ENCODE assay signal across 1 cellular context in the genomic region with DNA sequence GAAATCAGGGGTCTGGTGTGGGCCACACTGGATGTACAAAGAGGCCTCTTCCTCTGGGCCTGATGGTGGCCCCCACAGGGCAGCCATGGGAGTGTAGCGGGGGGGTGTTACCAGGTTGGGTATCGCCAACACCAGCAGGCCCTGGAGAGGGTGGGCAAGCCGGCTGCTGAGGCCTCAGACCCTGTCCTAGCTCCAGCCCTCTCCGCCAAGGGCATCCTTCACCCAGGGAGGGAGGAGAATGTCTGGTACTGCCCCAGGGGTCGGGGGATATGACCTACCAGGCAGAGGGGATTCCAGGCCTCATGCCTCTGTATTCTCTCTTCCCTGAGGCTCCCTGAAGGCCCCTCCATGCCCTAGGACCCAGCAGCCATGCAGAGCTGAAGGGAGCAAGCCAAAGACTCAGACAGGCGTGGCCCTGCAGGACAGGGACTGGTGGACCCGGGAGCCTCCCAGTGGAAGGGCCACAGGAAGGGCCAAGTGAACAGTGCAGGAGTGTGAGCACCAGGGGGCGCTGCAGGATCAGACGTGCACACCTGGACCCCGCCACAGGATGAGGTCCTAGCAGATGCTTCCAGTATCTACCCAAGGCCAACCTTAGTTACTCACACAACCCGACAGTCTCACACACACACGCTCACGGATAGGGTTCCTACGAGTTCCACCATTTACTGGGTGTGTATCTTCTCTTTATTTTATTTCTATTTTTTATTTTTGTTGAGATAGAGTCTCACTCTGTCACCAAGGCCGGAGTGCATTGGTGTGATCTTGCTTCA.
TF ChIP-seq lines count a peak whose summit lies in the region.

No MANE protein-coding gene starts in this region.

TF ChIP-seq in HepG2, 621 proteins besides CTCF, POLR2A, EP300 and RAD21 (continued from another document and continues in another):
- TF ChIP-seq, protein P1, sequence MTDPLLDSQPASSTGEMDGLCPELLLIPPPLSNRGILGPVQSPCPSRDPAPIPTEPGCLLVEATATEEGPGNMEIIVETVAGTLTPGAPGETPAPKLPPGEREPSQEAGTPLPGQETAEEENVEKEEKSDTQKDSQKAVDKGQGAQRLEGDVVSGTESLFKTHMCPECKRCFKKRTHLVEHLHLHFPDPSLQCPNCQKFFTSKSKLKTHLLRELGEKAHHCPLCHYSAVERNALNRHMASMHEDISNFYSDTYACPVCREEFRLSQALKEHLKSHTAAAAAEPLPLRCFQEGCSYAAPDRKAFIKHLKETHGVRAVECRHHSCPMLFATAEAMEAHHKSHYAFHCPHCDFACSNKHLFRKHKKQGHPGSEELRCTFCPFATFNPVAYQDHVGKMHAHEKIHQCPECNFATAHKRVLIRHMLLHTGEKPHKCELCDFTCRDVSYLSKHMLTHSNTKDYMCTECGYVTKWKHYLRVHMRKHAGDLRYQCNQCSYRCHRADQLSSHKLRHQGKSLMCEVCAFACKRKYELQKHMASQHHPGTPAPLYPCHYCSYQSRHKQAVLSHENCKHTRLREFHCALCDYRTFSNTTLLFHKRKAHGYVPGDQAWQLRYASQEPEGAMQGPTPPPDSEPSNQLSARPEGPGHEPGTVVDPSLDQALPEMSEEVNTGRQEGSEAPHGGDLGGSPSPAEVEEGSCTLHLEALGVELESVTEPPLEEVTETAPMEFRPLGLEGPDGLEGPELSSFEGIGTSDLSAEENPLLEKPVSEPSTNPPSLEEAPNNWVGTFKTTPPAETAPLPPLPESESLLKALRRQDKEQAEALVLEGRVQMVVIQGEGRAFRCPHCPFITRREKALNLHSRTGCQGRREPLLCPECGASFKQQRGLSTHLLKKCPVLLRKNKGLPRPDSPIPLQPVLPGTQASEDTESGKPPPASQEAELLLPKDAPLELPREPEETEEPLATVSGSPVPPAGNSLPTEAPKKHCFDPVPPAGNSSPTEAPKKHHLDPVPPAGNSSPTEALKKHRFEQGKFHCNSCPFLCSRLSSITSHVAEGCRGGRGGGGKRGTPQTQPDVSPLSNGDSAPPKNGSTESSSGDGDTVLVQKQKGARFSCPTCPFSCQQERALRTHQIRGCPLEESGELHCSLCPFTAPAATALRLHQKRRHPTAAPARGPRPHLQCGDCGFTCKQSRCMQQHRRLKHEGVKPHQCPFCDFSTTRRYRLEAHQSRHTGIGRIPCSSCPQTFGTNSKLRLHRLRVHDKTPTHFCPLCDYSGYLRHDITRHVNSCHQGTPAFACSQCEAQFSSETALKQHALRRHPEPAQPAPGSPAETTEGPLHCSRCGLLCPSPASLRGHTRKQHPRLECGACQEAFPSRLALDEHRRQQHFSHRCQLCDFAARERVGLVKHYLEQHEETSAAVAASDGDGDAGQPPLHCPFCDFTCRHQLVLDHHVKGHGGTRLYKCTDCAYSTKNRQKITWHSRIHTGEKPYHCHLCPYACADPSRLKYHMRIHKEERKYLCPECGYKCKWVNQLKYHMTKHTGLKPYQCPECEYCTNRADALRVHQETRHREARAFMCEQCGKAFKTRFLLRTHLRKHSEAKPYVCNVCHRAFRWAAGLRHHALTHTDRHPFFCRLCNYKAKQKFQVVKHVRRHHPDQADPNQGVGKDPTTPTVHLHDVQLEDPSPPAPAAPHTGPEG (CRISPR knock-in tag; IDR thresholded peaks at IDR 0.05): no peak
- TF ChIP-seq ZNF180 (CRISPR knock-in tag; IDR thresholded peaks at IDR 0.05; ENCODE audit: borderline replicate concordance, low read depth) (no peak), HCFC1 (IDR thresholded peaks at IDR 0.05; ENCODE audit: low read depth, low read length) (no peak), PLSCR1 (CRISPR knock-in tag; IDR thresholded peaks at IDR 0.05; ENCODE audit: borderline replicate concordance) (peak; percentile 63; the same call in 1 of the 2 replicates), ARHGAP35 (CRISPR knock-in tag; IDR thresholded peaks at IDR 0.05; ENCODE audit: borderline replicate concordance) (0 out of 2 replicates have a peak, but pooled peaks have one; percentile 40), TARDBP (CRISPR knock-in tag; IDR thresholded peaks at IDR 0.05) (0 out of 2 replicates have a peak, but pooled peaks have one; percentile 57), ZNF530 (CRISPR knock-in tag; IDR thresholded peaks at IDR 0.05; ENCODE audit: low read depth) (no peak), HOXD1 (CRISPR knock-in tag; IDR thresholded peaks at IDR 0.05) (no peak), ARNT (IDR thresholded peaks at IDR 0.05) (no peak), ZNF644 (CRISPR knock-in tag; IDR thresholded peaks at IDR 0.05; ENCODE audit: low read depth) (peak; percentile 29; the same call in 1 of the 2 replicates), NAIF1 (CRISPR knock-in tag; IDR thresholded peaks at IDR 0.05; ENCODE audit: borderline replicate concordance) (0 out of 2 replicates have a peak, but pooled peaks have one; percentile 15), MTA3 (CRISPR knock-in tag; IDR thresholded peaks at IDR 0.05) (no peak), IKZF1 (IDR thresholded peaks at IDR 0.05) (no peak), ZBTB14 (CRISPR knock-in tag; IDR thresholded peaks at IDR 0.05) (no peak), ELF3 (CRISPR knock-in tag; IDR thresholded peaks at IDR 0.05) (peak; percentile 54; the same call in 1 of the 2 replicates), MATR3 (CRISPR knock-in tag; IDR thresholded peaks at IDR 0.05) (no peak), ZBTB10 (CRISPR knock-in tag; IDR thresholded peaks at IDR 0.05; ENCODE audit: borderline replicate concordance) (no peak), TP53 (CRISPR knock-in tag; conservative IDR thresholded peaks at IDR 0.05) (no peak), HES4 (CRISPR knock-in tag; IDR thresholded peaks at IDR 0.05; ENCODE audit: borderline replicate concordance) (0 out of 2 replicates have a peak, but pooled peaks have one; percentile 46), KDM3A (CRISPR knock-in tag; IDR thresholded peaks at IDR 0.05; ENCODE audit: low read depth) (peak; percentile 90; the same call in 1 of the 2 replicates), RBFOX2 (IDR thresholded peaks at IDR 0.05; ENCODE audit: low read depth, low read length) (no peak), MZF1 (CRISPR knock-in tag; IDR thresholded peaks at IDR 0.05; ENCODE audit: borderline replicate concordance) (no peak), CENPT (CRISPR knock-in tag; IDR thresholded peaks at IDR 0.05; ENCODE audit: low read depth) (no peak), KLF12 (CRISPR knock-in tag; IDR thresholded peaks at IDR 0.05; ENCODE audit: borderline replicate concordance) (peak; percentile 38; the same call in 1 of the 2 replicates), HNRNPH1 (optimal IDR thresholded peaks at IDR 0.05; ENCODE audit: low read depth, low read length) (no peak), SRSF9 (IDR thresholded peaks at IDR 0.05; ENCODE audit: borderline replicate concordance, insufficient read depth, low read depth, low read length, poor library complexity, severe bottlenecking) (no peak)
- TF ChIP-seq, protein P2, sequence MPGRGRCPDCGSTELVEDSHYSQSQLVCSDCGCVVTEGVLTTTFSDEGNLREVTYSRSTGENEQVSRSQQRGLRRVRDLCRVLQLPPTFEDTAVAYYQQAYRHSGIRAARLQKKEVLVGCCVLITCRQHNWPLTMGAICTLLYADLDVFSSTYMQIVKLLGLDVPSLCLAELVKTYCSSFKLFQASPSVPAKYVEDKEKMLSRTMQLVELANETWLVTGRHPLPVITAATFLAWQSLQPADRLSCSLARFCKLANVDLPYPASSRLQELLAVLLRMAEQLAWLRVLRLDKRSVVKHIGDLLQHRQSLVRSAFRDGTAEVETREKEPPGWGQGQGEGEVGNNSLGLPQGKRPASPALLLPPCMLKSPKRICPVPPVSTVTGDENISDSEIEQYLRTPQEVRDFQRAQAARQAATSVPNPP (CRISPR knock-in tag; IDR thresholded peaks at IDR 0.05): no peak
- TF ChIP-seq, protein P3, sequence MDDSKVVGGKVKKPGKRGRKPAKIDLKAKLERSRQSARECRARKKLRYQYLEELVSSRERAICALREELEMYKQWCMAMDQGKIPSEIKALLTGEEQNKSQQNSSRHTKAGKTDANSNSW (CRISPR knock-in tag; IDR thresholded peaks at IDR 0.05; ENCODE audit: borderline replicate concordance): no peak
- TF ChIP-seq, protein P4, sequence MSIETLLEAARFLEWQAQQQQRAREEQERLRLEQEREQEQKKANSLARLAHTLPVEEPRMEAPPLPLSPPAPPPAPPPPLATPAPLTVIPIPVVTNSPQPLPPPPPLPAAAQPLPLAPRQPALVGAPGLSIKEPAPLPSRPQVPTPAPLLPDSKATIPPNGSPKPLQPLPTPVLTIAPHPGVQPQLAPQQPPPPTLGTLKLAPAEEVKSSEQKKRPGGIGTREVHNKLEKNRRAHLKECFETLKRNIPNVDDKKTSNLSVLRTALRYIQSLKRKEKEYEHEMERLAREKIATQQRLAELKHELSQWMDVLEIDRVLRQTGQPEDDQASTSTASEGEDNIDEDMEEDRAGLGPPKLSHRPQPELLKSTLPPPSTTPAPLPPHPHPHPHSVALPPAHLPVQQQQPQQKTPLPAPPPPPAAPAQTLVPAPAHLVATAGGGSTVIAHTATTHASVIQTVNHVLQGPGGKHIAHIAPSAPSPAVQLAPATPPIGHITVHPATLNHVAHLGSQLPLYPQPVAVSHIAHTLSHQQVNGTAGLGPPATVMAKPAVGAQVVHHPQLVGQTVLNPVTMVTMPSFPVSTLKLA (IDR thresholded peaks at IDR 0.05): no peak
- TF ChIP-seq, protein P5, sequence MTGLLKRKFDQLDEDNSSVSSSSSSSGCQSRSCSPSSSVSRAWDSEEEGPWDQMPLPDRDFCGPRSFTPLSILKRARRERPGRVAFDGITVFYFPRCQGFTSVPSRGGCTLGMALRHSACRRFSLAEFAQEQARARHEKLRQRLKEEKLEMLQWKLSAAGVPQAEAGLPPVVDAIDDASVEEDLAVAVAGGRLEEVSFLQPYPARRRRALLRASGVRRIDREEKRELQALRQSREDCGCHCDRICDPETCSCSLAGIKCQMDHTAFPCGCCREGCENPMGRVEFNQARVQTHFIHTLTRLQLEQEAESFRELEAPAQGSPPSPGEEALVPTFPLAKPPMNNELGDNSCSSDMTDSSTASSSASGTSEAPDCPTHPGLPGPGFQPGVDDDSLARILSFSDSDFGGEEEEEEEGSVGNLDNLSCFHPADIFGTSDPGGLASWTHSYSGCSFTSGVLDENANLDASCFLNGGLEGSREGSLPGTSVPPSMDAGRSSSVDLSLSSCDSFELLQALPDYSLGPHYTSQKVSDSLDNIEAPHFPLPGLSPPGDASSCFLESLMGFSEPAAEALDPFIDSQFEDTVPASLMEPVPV (CRISPR knock-in tag; IDR thresholded peaks at IDR 0.05): no peak
- TF ChIP-seq, protein P6, sequence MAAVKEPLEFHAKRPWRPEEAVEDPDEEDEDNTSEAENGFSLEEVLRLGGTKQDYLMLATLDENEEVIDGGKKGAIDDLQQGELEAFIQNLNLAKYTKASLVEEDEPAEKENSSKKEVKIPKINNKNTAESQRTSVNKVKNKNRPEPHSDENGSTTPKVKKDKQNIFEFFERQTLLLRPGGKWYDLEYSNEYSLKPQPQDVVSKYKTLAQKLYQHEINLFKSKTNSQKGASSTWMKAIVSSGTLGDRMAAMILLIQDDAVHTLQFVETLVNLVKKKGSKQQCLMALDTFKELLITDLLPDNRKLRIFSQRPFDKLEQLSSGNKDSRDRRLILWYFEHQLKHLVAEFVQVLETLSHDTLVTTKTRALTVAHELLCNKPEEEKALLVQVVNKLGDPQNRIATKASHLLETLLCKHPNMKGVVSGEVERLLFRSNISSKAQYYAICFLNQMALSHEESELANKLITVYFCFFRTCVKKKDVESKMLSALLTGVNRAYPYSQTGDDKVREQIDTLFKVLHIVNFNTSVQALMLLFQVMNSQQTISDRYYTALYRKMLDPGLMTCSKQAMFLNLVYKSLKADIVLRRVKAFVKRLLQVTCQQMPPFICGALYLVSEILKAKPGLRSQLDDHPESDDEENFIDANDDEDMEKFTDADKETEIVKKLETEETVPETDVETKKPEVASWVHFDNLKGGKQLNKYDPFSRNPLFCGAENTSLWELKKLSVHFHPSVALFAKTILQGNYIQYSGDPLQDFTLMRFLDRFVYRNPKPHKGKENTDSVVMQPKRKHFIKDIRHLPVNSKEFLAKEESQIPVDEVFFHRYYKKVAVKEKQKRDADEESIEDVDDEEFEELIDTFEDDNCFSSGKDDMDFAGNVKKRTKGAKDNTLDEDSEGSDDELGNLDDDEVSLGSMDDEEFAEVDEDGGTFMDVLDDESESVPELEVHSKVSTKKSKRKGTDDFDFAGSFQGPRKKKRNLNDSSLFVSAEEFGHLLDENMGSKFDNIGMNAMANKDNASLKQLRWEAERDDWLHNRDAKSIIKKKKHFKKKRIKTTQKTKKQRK (IDR thresholded peaks at IDR 0.05; ENCODE audit: low read length): no peak
